In genomic region chr12:124954771-124955170, GRCh38 we compare ENCODE assay signal across 26 cellular contexts.
"Had no signal": no experiment of that assay in that cellular context is flagged by ENCODE, and none has a peak within 500 bp of the region (broad histone marks: within the 10 kb centered on the region; RNA-seq: fewer than 3 reads in every experiment).

No MANE protein-coding gene starts in this region.

- H3K79me2 ChIP-seq: parathyroid adenoma had no signal

- H3K9me3 ChIP-seq: colonic mucosa, gastrocnemius medialis, lower lobe of right lung, neutrophil, thyroid gland had no signal

- H3K27me3 ChIP-seq: colonic mucosa, gastrocnemius medialis, neutrophil, thyroid gland had no signal

- H3K27ac ChIP-seq: colonic mucosa, epithelial cell of prostate, gastrocnemius medialis, lower lobe of right lung, neutrophil, parathyroid adenoma, thyroid gland had no signal

- H3K4me3 Mint-ChIP-seq: dendritic cell treated with granulocyte-macrophage colony-stimulating factor and Interleukin-4, amounts not matched to agents 40 ng/mL and 50 ng/mL, for 4 days; endodermal cell; natural killer cell; stimulated activated naive CD8-positive, alpha-beta T cell treated with anti-CD3 and anti-CD28 coated beads, Interleukin-15, amount 100 ng/mL, for 72 hours; type B pancreatic cell had no signal

- ATAC-seq: esophagus mucosa; gastrocnemius medialis; left ventricle myocardium superior; lower lobe of right lung; natural killer cell; sciatic nerve; stimulated activated naive CD8-positive, alpha-beta T cell treated with anti-CD3 and anti-CD28 coated beads, Interleukin-15, amount 100 ng/mL, for 72 hours had no signal

- H3K9me3 Mint-ChIP-seq: dendritic cell treated with granulocyte-macrophage colony-stimulating factor and Interleukin-4, amounts not matched to agents 40 ng/mL and 50 ng/mL, for 4 days; endodermal cell; natural killer cell; stimulated activated naive CD8-positive, alpha-beta T cell treated with anti-CD3 and anti-CD28 coated beads, Interleukin-15, amount 100 ng/mL, for 72 hours; type B pancreatic cell had no signal

- FAIRE-seq: keratinocyte had no signal

- H3K27ac Mint-ChIP-seq: dendritic cell treated with granulocyte-macrophage colony-stimulating factor and Interleukin-4, amounts not matched to agents 40 ng/mL and 50 ng/mL, for 4 days; endodermal cell; natural killer cell; progenitor cell of endocrine pancreas; stimulated activated naive CD8-positive, alpha-beta T cell treated with anti-CD3 and anti-CD28 coated beads, Interleukin-15, amount 100 ng/mL, for 72 hours; type B pancreatic cell had no signal

- H3K9ac ChIP-seq: parathyroid adenoma had no signal

- H3K4me1 Mint-ChIP-seq: endodermal cell; natural killer cell; stimulated activated naive CD8-positive, alpha-beta T cell treated with anti-CD3 and anti-CD28 coated beads, Interleukin-15, amount 100 ng/mL, for 72 hours had no signal

- H3K4me1 ChIP-seq: colonic mucosa, gastrocnemius medialis, lower lobe of right lung, parathyroid adenoma, thyroid gland had no signal

- H3K4me3 ChIP-seq: colonic mucosa, gastrocnemius medialis, lower lobe of right lung, smooth muscle cell, thyroid gland had no signal

- H2AFZ ChIP-seq: parathyroid adenoma had no signal

- H3K27me3 Mint-ChIP-seq: dendritic cell treated with granulocyte-macrophage colony-stimulating factor and Interleukin-4, amounts not matched to agents 40 ng/mL and 50 ng/mL, for 4 days; progenitor cell of endocrine pancreas; stimulated activated naive CD8-positive, alpha-beta T cell treated with anti-CD3 and anti-CD28 coated beads, Interleukin-15, amount 100 ng/mL, for 72 hours; type B pancreatic cell had no signal

- DNase-seq: colonic mucosa; effector CD8-positive, alpha-beta T cell; endodermal cell; foreskin fibroblast; gastrocnemius medialis; head of caudate nucleus; left ventricle myocardium superior; lower lobe of right lung; natural killer cell; stimulated activated CD4-positive, alpha-beta T cell treated with anti-CD3 and anti-CD28 coated beads, Interleukin-12 subunit alpha, Interleukin-12 subunit beta, amount 100 ng/mL, for 4 hours; stimulated activated CD4-positive, alpha-beta T cell treated with anti-CD3 and anti-CD28 coated beads, Interleukin-1b, Interleukin-23, amount 100 ng/mL, for 48 hours; stimulated activated CD4-positive, alpha-beta T cell treated with anti-CD3 and anti-CD28 coated beads, Interleukin-4, amount 100 ng/mL, for 1 hour; stimulated activated CD8-positive, alpha-beta memory T cell treated with anti-CD3 and anti-CD28 coated beads, Interleukin-4, amount 100 ng/mL, for 48 hours; stimulated activated naive CD4-positive, alpha-beta T cell; stimulated activated naive CD8-positive, alpha-beta T cell treated with anti-CD3 and anti-CD28 coated beads, Interleukin-15, amount 100 ng/mL, for 72 hours; thyroid gland had no signal

- H3K4me2 ChIP-seq: smooth muscle cell had no signal
